In genomic region chr3:125110876-125111480, GRCh38 we compare ENCODE assay signal across 16 cellular contexts. TPM values are rescaled to one million over a fixed set of nuclear protein-coding genes. Genes with fewer than 3 reads are reported as not detected.
A peak's percentile ranks its signal among the peaks of the same experiment; 100 is the strongest.
DNase-seq lines count a peak whose midpoint lies in the region; ATAC-seq lines count a peak whose summit lies in the region.
"Had no signal": no experiment of that assay in that cellular context is flagged by ENCODE, and none has a peak within 500 bp of the region (broad histone marks: within the 10 kb centered on the region; RNA-seq: fewer than 3 reads in every experiment).

No MANE protein-coding gene starts in this region.

- CTCF ChIA-PET in activated CD4-positive, alpha-beta memory T cell treated with anti-CD3 and anti-CD28 coated beads, Interleukin-2, amount 10 ng/mL, durations not matched to agents 7 days and 5 days (lab: Charles Lee) = interaction anchor here (1.0 kb wide), 1 partner anchor 31 kb away, joined by 3 read pairs; no protein-coding TSS in a partner anchor

- H3K4ac ChIP-seq in mesendoderm (ENCODE audit: low read depth, low read length) = no peak overlapping the region

- H2AFZ ChIP-seq in GM23248 = no peak overlapping the region

- peak overlapping the region; percentile 1 for H3K27ac Mint-ChIP-seq in activated CD4-positive, alpha-beta memory T cell treated with anti-CD3 and anti-CD28 coated beads, Interleukin-2, amount 10 ng/mL, durations not matched to agents 7 days and 5 days
- H3K27ac Mint-ChIP-seq: dendritic cell treated with granulocyte-macrophage colony-stimulating factor and Interleukin-4, amounts not matched to agents 40 ng/mL and 50 ng/mL, for 4 days had no signal

- WGBS in GM23248 (ENCODE audit: low coverage in 1 of 2, low lambda C conversion rate in 2 of 2, missing lambda C conversion rate in 2 of 2), 2 experiments = 60 to 61% methylated on average over 3 of the region's 3 CpGs
- WGBS in mesendoderm (ENCODE audit: extremely low coverage, insufficient coverage, low lambda C conversion rate) = no CpG with 5 or more reads among the region's 3 CpGs

- H3K56ac ChIP-seq in mesendoderm (ENCODE audit: low read length) = no peak overlapping the region

- H2AK5ac ChIP-seq in mesendoderm (ENCODE audit: low read length) = no peak overlapping the region

- no peak overlapping the region for H3K18ac ChIP-seq in mesendoderm (ENCODE audit: low read length)

- in situ Hi-C loops in GM23248 (cut with MboI) = no loop called here

- H3K9ac ChIP-seq in BLaER1 treated with 17β-estradiol and CSF1 and Interleukin-3, amounts not matched to agents 10 nM and 100 nM = no peak overlapping the region
- H3K9ac ChIP-seq in GM23248 = peak overlapping the region; percentile 53
- no peak overlapping the region for H3K9ac ChIP-seq in mesendoderm (ENCODE audit: low read length)

- H3K4me1 ChIP-seq in BLaER1 treated with 17β-estradiol and CSF1 and Interleukin-3, amounts not matched to agents 10 nM and 100 nM = peaks cover 40 to 50% (median 46%) of the 10 kb centered on the region in 10 experiments
- H3K4me1 ChIP-seq in GM23248 (ENCODE audit: insufficient read depth) (peaks cover 62% of the 10 kb centered on the region), mesendoderm (ENCODE audit: control insufficient read depth, low read depth, low read length) (peaks cover 16% of the 10 kb centered on the region)

- ATAC-seq in GM21528 (IDR thresholded peaks at IDR 0.05; ENCODE audit: low FRiP score, unreplicated experiment) = no peak

- H3K27ac ChIP-seq in BLaER1 treated with 17β-estradiol and CSF1 and Interleukin-3, amounts not matched to agents 10 nM and 100 nM = peak overlapping the region in 6 of 11 experiments; percentile 4 to 87 (median 20); a peak in 3 of 22 replicates
- peak overlapping the region; percentile 74 for H3K27ac ChIP-seq in GM23248
- no peak overlapping the region for H3K27ac ChIP-seq in mesendoderm (ENCODE audit: low read depth, low read length)
- H3K27ac ChIP-seq: neutrophil, right atrium auricular region had no signal

- H3K9me3 ChIP-seq in BLaER1 treated with 17β-estradiol and CSF1 and Interleukin-3, amounts not matched to agents 10 nM and 100 nM (replicated peaks in 1 of 11) = no peaks in the 10 kb centered on the region; a peak in 1 of 22 replicates
- no peaks in the 10 kb centered on the region for H3K9me3 ChIP-seq in GM23248 (ENCODE audit: low read depth)
- H3K9me3 ChIP-seq: esophagus squamous epithelium, neutrophil, right atrium auricular region had no signal

- peaks cover 0 to 12% (median 0%) of the 10 kb centered on the region in 11 experiments; a peak in 1 of 22 replicates for H4K20me1 ChIP-seq in BLaER1 treated with 17β-estradiol and CSF1 and Interleukin-3, amounts not matched to agents 10 nM and 100 nM
- H4K20me1 ChIP-seq in GM23248 (ENCODE audit: insufficient read depth) = no peaks in the 10 kb centered on the region

- H4K8ac ChIP-seq in mesendoderm (ENCODE audit: low read depth, low read length) = no peak overlapping the region

- H3K4me2 ChIP-seq in BLaER1 treated with 17β-estradiol and CSF1 and Interleukin-3, amounts not matched to agents 10 nM and 100 nM = peak overlapping the region in 10 of 11 experiments; percentile 4 to 84 (median 70); a peak in 20 of 22 replicates
- H3K4me2 ChIP-seq in GM23248 (ENCODE audit: unreplicated experiment) (peak overlapping the region; percentile 50), mesendoderm (ENCODE audit: low read length) (no peak overlapping the region)

- no peak overlapping the region for H3K4me3 ChIP-seq in BLaER1 treated with 17β-estradiol and CSF1 and Interleukin-3, amounts not matched to agents 10 nM and 100 nM
- H3K4me3 ChIP-seq in GM23248 (no peak overlapping the region), mesendoderm (ENCODE audit: low read length) (no peak overlapping the region)
- H3K4me3 ChIP-seq: esophagus squamous epithelium, right atrium auricular region had no signal

- no peak overlapping the region for H2BK120ac ChIP-seq in mesendoderm (ENCODE audit: low read depth, low read length)

- no peak overlapping the region for H3K4me3 Mint-ChIP-seq in activated CD4-positive, alpha-beta memory T cell treated with anti-CD3 and anti-CD28 coated beads, Interleukin-2, amount 10 ng/mL, durations not matched to agents 7 days and 5 days
- H3K4me3 Mint-ChIP-seq: dendritic cell treated with granulocyte-macrophage colony-stimulating factor and Interleukin-4, amounts not matched to agents 40 ng/mL and 50 ng/mL, for 4 days had no signal

- H3K36me3 Mint-ChIP-seq in activated CD4-positive, alpha-beta memory T cell treated with anti-CD3 and anti-CD28 coated beads, Interleukin-2, amount 10 ng/mL, durations not matched to agents 7 days and 5 days (ENCODE audit: low read depth) = peaks cover 3% of the 10 kb centered on the region

- H3K36me3 ChIP-seq in BLaER1 treated with 17β-estradiol and CSF1 and Interleukin-3, amounts not matched to agents 10 nM and 100 nM = no peaks in the 10 kb centered on the region
- H3K36me3 ChIP-seq in GM23248 (ENCODE audit: low read depth) (no peaks in the 10 kb centered on the region), mesendoderm (ENCODE audit: control insufficient read depth, insufficient read depth, low read length) (no peaks in the 10 kb centered on the region)
- H3K36me3 ChIP-seq: esophagus squamous epithelium, neutrophil, right atrium auricular region had no signal

- peaks cover under 1% of the 10 kb centered on the region for H3K9me3 Mint-ChIP-seq in activated CD4-positive, alpha-beta memory T cell treated with anti-CD3 and anti-CD28 coated beads, Interleukin-2, amount 10 ng/mL, durations not matched to agents 7 days and 5 days
- H3K9me3 Mint-ChIP-seq: dendritic cell treated with granulocyte-macrophage colony-stimulating factor and Interleukin-4, amounts not matched to agents 40 ng/mL and 50 ng/mL, for 4 days had no signal

- H2BK5ac ChIP-seq in mesendoderm (ENCODE audit: low read length) = no peak overlapping the region

- H3K9me2 ChIP-seq in GM23248 (ENCODE audit: insufficient read depth) = no peaks in the 10 kb centered on the region

- peaks cover 38% of the 10 kb centered on the region for H3F3A ChIP-seq in GM23248 (ENCODE audit: insufficient read depth)

- peak overlapping the region; percentile 57 for H3K23ac ChIP-seq in mesendoderm (ENCODE audit: low read length)

- H3K27me3 Mint-ChIP-seq in activated CD4-positive, alpha-beta memory T cell treated with anti-CD3 and anti-CD28 coated beads, Interleukin-2, amount 10 ng/mL, durations not matched to agents 7 days and 5 days = peaks cover 29% of the 10 kb centered on the region

- DNase-seq in GM23248 (no peak), mesendoderm (no peak), cerebellar cortex (ENCODE audit: low spot score) (no peak)
- no peak for DNase-seq in activated CD4-positive, alpha-beta memory T cell treated with anti-CD3 and anti-CD28 coated beads, Interleukin-2, amount 10 ng/mL, durations not matched to agents 7 days and 5 days
- no peak for DNase-seq in activated CD4-positive, CD25-positive, alpha-beta regulatory T cell treated with anti-CD3 and anti-CD28 coated beads, Interleukin-2, amount 50 U/mL, for 72 hours
- DNase-seq: activated gamma-delta T cell, AML-193, esophagus squamous epithelium, GDM1, kidney, NCI-H345 had no signal

- H2BK15ac ChIP-seq in mesendoderm (replicated peaks; ENCODE audit: low read depth) = no peak overlapping the region

- peaks cover 34% of the 10 kb centered on the region for H3K4me1 Mint-ChIP-seq in activated CD4-positive, alpha-beta memory T cell treated with anti-CD3 and anti-CD28 coated beads, Interleukin-2, amount 10 ng/mL, durations not matched to agents 7 days and 5 days

- H3K79me1 ChIP-seq in mesendoderm (ENCODE audit: low read length) = no peaks in the 10 kb centered on the region

- no peaks in the 10 kb centered on the region for H3K79me2 ChIP-seq in GM23248 (ENCODE audit: insufficient read depth)
- H3K79me2 ChIP-seq in mesendoderm (ENCODE audit: control insufficient read depth, insufficient read depth, low read length) = no peaks in the 10 kb centered on the region

- H3K27me3 ChIP-seq in BLaER1 treated with 17β-estradiol and CSF1 and Interleukin-3, amounts not matched to agents 10 nM and 100 nM = peaks cover 0 to 37% (median 0%) of the 10 kb centered on the region in 11 experiments; a peak in 4 of 22 replicates
- H3K27me3 ChIP-seq in GM23248 (replicated peaks; ENCODE audit: insufficient read depth) (no peaks in the 10 kb centered on the region), mesendoderm (ENCODE audit: insufficient read depth, low read length, poor library complexity) (no peaks in the 10 kb centered on the region)
- H3K27me3 ChIP-seq: esophagus squamous epithelium, neutrophil, right atrium auricular region had no signal

- no peak overlapping the region for H4K5ac ChIP-seq in mesendoderm (ENCODE audit: low read length)

- POLR2A ChIA-PET in activated CD4-positive, alpha-beta memory T cell treated with anti-CD3 and anti-CD28 coated beads, Interleukin-2, amount 10 ng/mL, durations not matched to agents 7 days and 5 days (lab: Charles Lee) = interaction anchor here (1.4 to 1.7 kb wide), 2 partner anchors 15 to 31 kb away, joined by 3 to 8 read pairs; no protein-coding TSS in a partner anchor

RNA-seq across cellular contexts. Expression of gene HEG1, which starts 55.2 kb away (rescaled TPM):
- total RNA-seq in GM23248 (2014; rRNA removed; shearing (Covaris generic)) = 116 and 137 TPM in 2 replicates
- 32.0 and 32.1 TPM in 2 replicates for polyA plus RNA-seq in GM23248 (2016; fragmentation: Nextera tagmentation; extraction: Ambion mirVana)
- 10 to 100 TPM; 26.7 to 27.7 TPM for total RNA-seq in activated CD4-positive, alpha-beta memory T cell treated with anti-CD3 and anti-CD28 coated beads, Interleukin-2, amount 10 ng/mL, durations not matched to agents 7 days and 5 days
- 36.8 TPM for polyA plus RNA-seq in mesendoderm (2013, experiment 1 of 2)
- polyA plus RNA-seq in mesendoderm (2013, experiment 2 of 2) = 35.1 TPM
